Comparison of ENCODE assay signal across 1 cellular context in the genomic region with DNA sequence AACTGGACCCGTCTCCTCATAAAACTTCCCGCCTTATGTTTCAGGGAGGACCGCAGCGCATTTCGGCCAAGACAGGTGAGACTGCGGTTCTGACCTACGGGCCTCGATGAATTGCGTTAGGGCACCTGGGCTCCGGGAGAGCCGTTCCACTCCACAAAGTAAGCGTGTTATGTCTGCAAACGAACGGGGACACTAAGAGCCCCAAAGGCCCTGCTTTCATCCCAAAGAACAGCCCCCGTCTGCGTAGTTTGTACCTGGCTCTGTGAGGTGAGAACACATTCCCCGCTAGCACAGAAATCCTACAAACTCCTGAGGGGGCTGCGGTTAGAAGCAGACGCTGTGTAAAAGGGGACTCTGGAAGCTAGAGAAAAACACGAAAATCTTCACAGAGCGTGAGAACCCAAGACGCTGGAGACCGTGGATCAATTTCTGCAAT.
TF ChIP-seq lines count a peak whose summit lies in the region.

No MANE protein-coding gene starts in this region.

TF ChIP-seq in GM12878, 131 proteins besides CTCF, POLR2A, EP300 and RAD21 (continued from another document):
- TF ChIP-seq, protein P1, sequence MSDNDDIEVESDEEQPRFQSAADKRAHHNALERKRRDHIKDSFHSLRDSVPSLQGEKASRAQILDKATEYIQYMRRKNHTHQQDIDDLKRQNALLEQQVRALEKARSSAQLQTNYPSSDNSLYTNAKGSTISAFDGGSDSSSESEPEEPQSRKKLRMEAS (IDR thresholded peaks at IDR 0.05; ENCODE audit: low read depth, low read length), result no peak
- TF ChIP-seq, protein P2, sequence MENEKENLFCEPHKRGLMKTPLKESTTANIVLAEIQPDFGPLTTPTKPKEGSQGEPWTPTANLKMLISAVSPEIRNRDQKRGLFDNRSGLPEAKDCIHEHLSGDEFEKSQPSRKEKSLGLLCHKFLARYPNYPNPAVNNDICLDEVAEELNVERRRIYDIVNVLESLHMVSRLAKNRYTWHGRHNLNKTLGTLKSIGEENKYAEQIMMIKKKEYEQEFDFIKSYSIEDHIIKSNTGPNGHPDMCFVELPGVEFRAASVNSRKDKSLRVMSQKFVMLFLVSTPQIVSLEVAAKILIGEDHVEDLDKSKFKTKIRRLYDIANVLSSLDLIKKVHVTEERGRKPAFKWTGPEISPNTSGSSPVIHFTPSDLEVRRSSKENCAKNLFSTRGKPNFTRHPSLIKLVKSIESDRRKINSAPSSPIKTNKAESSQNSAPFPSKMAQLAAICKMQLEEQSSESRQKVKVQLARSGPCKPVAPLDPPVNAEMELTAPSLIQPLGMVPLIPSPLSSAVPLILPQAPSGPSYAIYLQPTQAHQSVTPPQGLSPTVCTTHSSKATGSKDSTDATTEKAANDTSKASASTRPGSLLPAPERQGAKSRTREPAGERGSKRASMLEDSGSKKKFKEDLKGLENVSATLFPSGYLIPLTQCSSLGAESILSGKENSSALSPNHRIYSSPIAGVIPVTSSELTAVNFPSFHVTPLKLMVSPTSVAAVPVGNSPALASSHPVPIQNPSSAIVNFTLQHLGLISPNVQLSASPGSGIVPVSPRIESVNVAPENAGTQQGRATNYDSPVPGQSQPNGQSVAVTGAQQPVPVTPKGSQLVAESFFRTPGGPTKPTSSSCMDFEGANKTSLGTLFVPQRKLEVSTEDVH (IDR thresholded peaks at IDR 0.05; ENCODE audit: low read depth, partially characterized antibody), result no peak
- no peak for TF ChIP-seq EGR1 (IDR thresholded peaks at IDR 0.05; ENCODE audit: borderline replicate concordance in 1 of 2, low read depth in 2 of 2, low read length in 2 of 2)
- no peak for TF ChIP-seq RCOR1 (conservative IDR thresholded peaks at IDR 0.05; ENCODE audit: low read depth, low read length)
- no peak for TF ChIP-seq MEF2A (IDR thresholded peaks at IDR 0.05; ENCODE audit: insufficient read depth, low read depth, low read length)
TF ChIP-seq in GM12878: peak in this region for 0.
